In the genomic region with DNA sequence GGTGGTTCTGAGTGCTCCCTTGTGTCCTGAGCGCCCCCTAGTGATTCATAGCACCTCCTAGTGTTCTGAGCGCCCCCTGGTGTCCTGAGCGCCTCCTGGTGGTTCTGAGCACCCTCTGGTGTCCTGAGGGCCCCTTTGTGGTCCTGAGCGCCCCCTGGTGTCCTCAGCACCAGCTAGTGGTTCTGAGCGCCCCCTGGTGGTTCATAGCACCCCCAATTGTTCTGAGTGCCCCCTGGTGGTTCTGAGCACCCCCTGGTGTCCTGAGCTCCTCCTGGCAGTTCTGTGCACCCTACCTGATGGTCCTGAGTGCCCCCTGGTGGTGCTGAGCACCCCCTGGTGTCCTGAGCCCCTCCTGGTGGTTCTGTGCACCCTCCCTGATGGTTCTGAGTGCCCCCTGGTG, we compare ENCODE assay signal across 8 cellular contexts.
A peak's percentile ranks its signal among the peaks of the same experiment; 100 is the strongest.
DNase-seq lines count a peak whose midpoint lies in the region; ATAC-seq and TF ChIP-seq lines count a peak whose summit lies in the region.
"Not testable (repeated sequence)": the region's sequence is repeated elsewhere in the genome, so short reads cannot be mapped to it uniquely, and the experiment has no call there.

No MANE protein-coding gene starts in this region.

- ATAC-seq in CD4-positive, alpha-beta T cell (ENCODE audit: poor library complexity), result peak; percentile 26
- ATAC-seq in GM18873 (IDR thresholded peaks at IDR 0.05; ENCODE audit: low FRiP score, unreplicated experiment) (peak; percentile 42), GM19467 (IDR thresholded peaks at IDR 0.05; ENCODE audit: unreplicated experiment) (peak; percentile 57), GM21786 (IDR thresholded peaks at IDR 0.05; ENCODE audit: unreplicated experiment) (peak; percentile 54), HG02943 (IDR thresholded peaks at IDR 0.05; ENCODE audit: low read depth, unreplicated experiment) (peak; percentile 47), HG03175 (IDR thresholded peaks at IDR 0.05; ENCODE audit: unreplicated experiment) (peak; percentile 56), HG03575 (IDR thresholded peaks at IDR 0.05; ENCODE audit: extremely low read depth, insufficient number of reproducible peaks, low FRiP score, unreplicated experiment) (peak; percentile 33), mucosa of descending colon (peak; percentile 46)

- not testable (repeated sequence) for H3K9me3 Mint-ChIP-seq in CD4-positive, alpha-beta T cell

- H3K4me3 ChIP-seq in mucosa of descending colon, result not testable (repeated sequence)

- not testable (repeated sequence) for H3K36me3 Mint-ChIP-seq in CD4-positive, alpha-beta T cell (ENCODE audit: low read depth)

- H3K27me3 Mint-ChIP-seq in CD4-positive, alpha-beta T cell, result not testable (repeated sequence)

- H3K27ac ChIP-seq in CD4-positive, alpha-beta T cell (ENCODE audit: low read depth, low read length), result not testable (repeated sequence)

- CTCF ChIA-PET in CD4-positive, alpha-beta T cell (lab: Charles Lee), result not testable (repeated sequence)

- not testable (repeated sequence) for H3K36me3 ChIP-seq in mucosa of descending colon (ENCODE audit: low read depth)

- H3K9me3 ChIP-seq in CD4-positive, alpha-beta T cell (ENCODE audit: control insufficient read depth, low read length); mucosa of descending colon: not testable (repeated sequence)

- DNase-seq in CD4-positive, alpha-beta T cell; mucosa of descending colon: not testable (repeated sequence)

- intact Hi-C loops in CD4-positive, alpha-beta T cell (cut with DNase I, micrococcal nuclease); mucosa of descending colon (cut with DNase I, micrococcal nuclease): not testable (repeated sequence)

- not testable (repeated sequence) for H3K4me1 Mint-ChIP-seq in CD4-positive, alpha-beta T cell (ENCODE audit: low read depth)

- H3K4me1 ChIP-seq in mucosa of descending colon (ENCODE audit: low read depth), result not testable (repeated sequence)

- not testable (repeated sequence) for H3K4me3 Mint-ChIP-seq in CD4-positive, alpha-beta T cell

- not testable (repeated sequence) for H3K27ac Mint-ChIP-seq in CD4-positive, alpha-beta T cell

- TF ChIP-seq CTCF in CD4-positive, alpha-beta T cell (IDR thresholded peaks at IDR 0.05); mucosa of descending colon (IDR thresholded peaks at IDR 0.05): not testable (repeated sequence)

- not testable (repeated sequence) for H3K27me3 ChIP-seq in CD4-positive, alpha-beta T cell (ENCODE audit: control insufficient read depth, insufficient read depth, low read length)

- POLR2A ChIA-PET in CD4-positive, alpha-beta T cell (lab: Charles Lee), result not testable (repeated sequence)
